8 cellular contexts compared by ENCODE assay signal in genomic region chr11:111422494-111423249, GRCh38. TPM values are rescaled to one million over a fixed set of nuclear protein-coding genes. Genes with fewer than 3 reads are reported as not detected.
A peak's percentile ranks its signal among the peaks of the same experiment; 100 is the strongest.
DNase-seq lines count a peak whose midpoint lies in the region; ATAC-seq, FAIRE-seq and TF ChIP-seq lines count a peak whose summit lies in the region.

No MANE protein-coding gene starts in this region.

- no peaks in the 10 kb centered on the region for H3K9me3 ChIP-seq in astrocyte (ENCODE audit: insufficient read depth, low read depth, low read length)

- H3K4me1 ChIP-seq in GM23338 (ENCODE audit: insufficient read depth) = no peaks in the 10 kb centered on the region
- no peaks in the 10 kb centered on the region for H3K4me1 ChIP-seq in astrocyte (ENCODE audit: insufficient read depth, low read length)

- H2AFZ ChIP-seq in GM23338 = peak overlapping the region; percentile 65; the same call in 1 of the 2 replicates
- no peak overlapping the region for H2AFZ ChIP-seq in astrocyte (ENCODE audit: low read depth, low read length)

- no peaks in the 10 kb centered on the region for H3K9me3 Mint-ChIP-seq in GM23338
- H3K9me3 Mint-ChIP-seq in astrocyte (ENCODE audit: unreplicated experiment) = no peaks in the 10 kb centered on the region

- peak; percentile 95 for TF ChIP-seq CTCF in GM12865 (IDR thresholded peaks at IDR 0.05; ENCODE audit: insufficient read depth, low read depth, low read length, missing control alignments)
- peak; percentile 85 to 100 for TF ChIP-seq CTCF in GM23338 (conservative IDR thresholded peaks at IDR 0.05; ENCODE audit: low read depth in 2 of 2)
- TF ChIP-seq CTCF in LNCaP clone FGC (IDR thresholded peaks at IDR 0.05; ENCODE audit: control insufficient read depth, extremely low read depth, insufficient read depth) = peak; percentile 90
- peak; percentile 51 for TF ChIP-seq CTCF in astrocyte (IDR thresholded peaks at IDR 0.05; ENCODE audit: insufficient read depth, low read depth, low read length)
- TF ChIP-seq CTCF in kidney epithelial cell (IDR thresholded peaks at IDR 0.05; ENCODE audit: insufficient read depth, low read length, poor library complexity, severe bottlenecking) = peak; percentile 87

- H3K36me3 Mint-ChIP-seq in GM23338 (ENCODE audit: low read depth) = no peaks in the 10 kb centered on the region
- no peaks in the 10 kb centered on the region for H3K36me3 Mint-ChIP-seq in astrocyte (ENCODE audit: low read depth, unreplicated experiment)

- H3K27me3 ChIP-seq in GM23338 (ENCODE audit: insufficient read depth) = no peaks in the 10 kb centered on the region
- H3K27me3 ChIP-seq in astrocyte (ENCODE audit: insufficient read depth, low read length) = peaks cover 9% of the 10 kb centered on the region
- no peaks in the 10 kb centered on the region for H3K27me3 ChIP-seq in kidney epithelial cell (ENCODE audit: control insufficient read depth, insufficient read depth, low read length)

- no peak overlapping the region for H3K4me2 ChIP-seq in GM23338
- H3K4me2 ChIP-seq in astrocyte (ENCODE audit: low read length) = no peak overlapping the region

- H3K36me3 ChIP-seq in GM23338 (ENCODE audit: insufficient read depth) (no peaks in the 10 kb centered on the region), astrocyte (ENCODE audit: insufficient read depth, low read length) (no peaks in the 10 kb centered on the region), kidney epithelial cell (ENCODE audit: control insufficient read depth, insufficient read depth, low read length) (no peaks in the 10 kb centered on the region)

- peaks cover 3% of the 10 kb centered on the region for H3K27me3 Mint-ChIP-seq in GM23338 (ENCODE audit: insufficient read depth, low read depth, poor library complexity)
- H3K27me3 Mint-ChIP-seq in astrocyte (ENCODE audit: low read depth, unreplicated experiment) = peaks cover 15% of the 10 kb centered on the region

- no peak overlapping the region for H3K27ac Mint-ChIP-seq in GM23338
- H3K27ac Mint-ChIP-seq in astrocyte (ENCODE audit: unreplicated experiment) = no peak overlapping the region

- H3K4me3 ChIP-seq in GM12865 (ENCODE audit: low read depth, low read length) (no peak overlapping the region), GM23338 (no peak overlapping the region), LNCaP clone FGC (ENCODE audit: low read depth, low read length) (no peak overlapping the region), astrocyte (ENCODE audit: insufficient read depth, low read depth, low read length) (no peak overlapping the region), kidney epithelial cell (ENCODE audit: low read depth, low read length) (no peak overlapping the region)

- H3K4me1 Mint-ChIP-seq in GM23338 (peaks cover 2% of the 10 kb centered on the region; the same call in 1 of the 3 replicates), astrocyte (ENCODE audit: low read depth, unreplicated experiment) (no peaks in the 10 kb centered on the region)

- peak; percentile 86 for DNase-seq in GM12865 (ENCODE audit: low read depth)
- DNase-seq in GM23338 (ENCODE audit: low spot score) = peak; percentile 90
- no peak for DNase-seq in LNCaP clone FGC (ENCODE audit: low read depth)
- peak; percentile 10 for DNase-seq in astrocyte (ENCODE audit: low read depth)
- DNase-seq in kidney epithelial cell (ENCODE audit: low read depth) = no peak
- peak; percentile 29 for DNase-seq in stimulated activated CD8-positive, alpha-beta memory T cell treated with anti-CD3 and anti-CD28 coated beads, Interleukin-12 subunit alpha, Interleukin-12 subunit beta, amount 100 ng/mL, for 4 hours (ENCODE audit: low read depth)
- DNase-seq in H54 (ENCODE audit: insufficient read length, low spot score) = no peak

- no peak overlapping the region for H3K9ac ChIP-seq in astrocyte (ENCODE audit: low read length)

- H4K20me1 ChIP-seq in GM23338 (replicated peaks; ENCODE audit: insufficient read depth) (no peaks in the 10 kb centered on the region), astrocyte (ENCODE audit: insufficient read depth, low read length) (no peaks in the 10 kb centered on the region)

- H3K9me2 ChIP-seq in GM23338 (ENCODE audit: insufficient read depth) = peaks cover 12% of the 10 kb centered on the region; the same call in 1 of the 2 replicates

- H3K4me3 Mint-ChIP-seq in GM23338 (no peak overlapping the region), astrocyte (ENCODE audit: unreplicated experiment) (no peak overlapping the region)

- TF ChIP-seq POLR2A in H54 (IDR thresholded peaks at IDR 0.05; ENCODE audit: low read depth, low read length) = no peak

- no peak for FAIRE-seq in astrocyte (lab: Jason Lieb, UNC)
- FAIRE-seq in H54 (lab: Jason Lieb, UNC) = no peak

- no peaks in the 10 kb centered on the region for H3F3A ChIP-seq in GM23338 (replicated peaks; ENCODE audit: low read depth)

- ATAC-seq in GM23338 (peak; percentile 99), SK-N-SH treated with all-trans-retinoic acid at 6 μM for 48 hours (peak; percentile 91)

- H3K79me2 ChIP-seq in GM23338 (replicated peaks; ENCODE audit: insufficient read depth) = no peaks in the 10 kb centered on the region
- no peaks in the 10 kb centered on the region for H3K79me2 ChIP-seq in astrocyte (ENCODE audit: insufficient read depth, low read length)

- H3K27ac ChIP-seq in GM23338 (ENCODE audit: low read depth) (no peak overlapping the region), astrocyte (ENCODE audit: low read depth, low read length) (no peak overlapping the region)

TF ChIP-seq in GM23338, 12 proteins besides CTCF, POLR2A, EP300 and RAD21 (continues in another document):
- 0 out of 2 replicates have a peak, but pooled peaks have one; percentile 61 for TF ChIP-seq ZNF114 (CRISPR knock-in tag; IDR thresholded peaks at IDR 0.05)
- TF ChIP-seq REST (IDR thresholded peaks at IDR 0.05; ENCODE audit: unreplicated experiment) = no peak

TF ChIP-seq in SK-N-SH treated with all-trans-retinoic acid at 6 μM for 48 hours, 23 proteins besides CTCF, POLR2A, EP300 and RAD21:
- no peak for TF ChIP-seq ZNF8 (CRISPR knock-in tag; IDR thresholded peaks at IDR 0.05)
- no peak for TF ChIP-seq RARB (CRISPR knock-in tag; IDR thresholded peaks at IDR 0.05)
- no peak for TF ChIP-seq TCF4 (CRISPR knock-in tag; IDR thresholded peaks at IDR 0.05; ENCODE audit: borderline replicate concordance)
- TF ChIP-seq GLIS3 (CRISPR knock-in tag; IDR thresholded peaks at IDR 0.05) = 0 out of 2 replicates have a peak, but pooled peaks have one; percentile 9
- no peak for TF ChIP-seq ESRRG (CRISPR knock-in tag; IDR thresholded peaks at IDR 0.05)
- TF ChIP-seq ZC3H10 (CRISPR knock-in tag; IDR thresholded peaks at IDR 0.05) = no peak
- peak; percentile 61; the same call in 1 of the 2 replicates for TF ChIP-seq TSHZ2 (CRISPR knock-in tag; IDR thresholded peaks at IDR 0.05)

RNA-seq across cellular contexts. Expression of gene POU2AF1, which starts 43.6 kb away (rescaled TPM):
- total RNA-seq in GM23338 (2014; rRNA removed; shearing (Covaris generic)) = not detected in 2 replicates
- polyA plus RNA-seq in GM23338 (2016; fragmentation: Nextera tagmentation; extraction: Ambion mirVana) = not detected in 2 replicates
- total RNA-seq in astrocyte (not detected in 2 replicates), kidney epithelial cell (not detected in 2 replicates)

Comparison
In these comparisons a context has a peak if more than half of its experiments do, and no peak if none do; other contexts are left out.
1. DNase-seq: peak in GM12865 (single experiment), GM23338 (single experiment), astrocyte (single experiment) and stimulated activated CD8-positive, alpha-beta memory T cell treated with anti-CD3 and anti-CD28 coated beads, Interleukin-12 subunit alpha, Interleukin-12 subunit beta, amount 100 ng/mL, for 4 hours (single experiment); none in LNCaP clone FGC (single experiment), kidney epithelial cell (single experiment) and H54 (single experiment).
2. Peak in every context shown above with its lines, with median percentiles within 50 percentile points of each other: CTCF ChIP-seq.